Comparison of ENCODE assay signal across 17 cellular contexts in genomic region chr13:85816413-85816812, GRCh38. TPM values are rescaled to one million over a fixed set of nuclear protein-coding genes. Genes with fewer than 3 reads are reported as not detected.
DNase-seq lines count a peak whose midpoint lies in the region; ATAC-seq, FAIRE-seq and TF ChIP-seq lines count a peak whose summit lies in the region.
"Had no signal": no experiment of that assay in that cellular context is flagged by ENCODE, and none has a peak within 500 bp of the region (broad histone marks: within the 10 kb centered on the region; RNA-seq: fewer than 3 reads in every experiment).

No MANE protein-coding gene starts in this region.

- CTCF ChIA-PET in mammary epithelial cell (lab: Charles Lee; ENCODE audit: low non-redundant PET): no interaction called here

- H3K9me3 Mint-ChIP-seq in natural killer cell treated with Interleukin-12 subunit alpha and Interleukin-12 subunit beta and Interleukin-15 and Interleukin-18, amount 100 ng/mL, for 72 hours: no peaks in the 10 kb centered on the region

- intact Hi-C loops in mammary epithelial cell (cut with micrococcal nuclease): no loop called here

- dilution Hi-C loops in mammary epithelial cell (cut with HindIII; ENCODE audit: low sequenced_read_pairs): loop anchor here (25.0 kb wide), 1 partner anchor 929 kb away; no protein-coding TSS in a partner anchor

- no peaks in the 10 kb centered on the region for H3K79me2 ChIP-seq in mammary epithelial cell (ENCODE audit: insufficient read depth, low read length)

- no peaks in the 10 kb centered on the region for H3K36me3 ChIP-seq in mammary epithelial cell (ENCODE audit: insufficient read depth, low read length)
- H3K36me3 ChIP-seq: BLaER1 treated with 17β-estradiol and CSF1 and Interleukin-3, amounts not matched to agents 10 nM and 100 nM; heart left ventricle had no signal

- in situ Hi-C loops in mammary epithelial cell (cut with MboI; ENCODE audit: low sequenced_read_pairs in 2 of 2): loop anchor here in 1 of 2 donors (10.0 kb wide), 1 partner anchor 892 kb away; no protein-coding TSS in a partner anchor

- H3K9ac ChIP-seq in mammary epithelial cell (ENCODE audit: insufficient read depth, low read length): no peak overlapping the region
- H3K9ac ChIP-seq: BLaER1 treated with 17β-estradiol and CSF1 and Interleukin-3, amounts not matched to agents 10 nM and 100 nM had no signal

- no peak overlapping the region for H3K27ac ChIP-seq in 22Rv1
- no peak overlapping the region for H3K27ac ChIP-seq in mammary epithelial cell (ENCODE audit: insufficient read depth, low read depth, low read length)
- H3K27ac ChIP-seq: BLaER1 treated with 17β-estradiol and CSF1 and Interleukin-3, amounts not matched to agents 10 nM and 100 nM; heart left ventricle had no signal

- H4K20me1 ChIP-seq in mammary epithelial cell (ENCODE audit: insufficient read depth, low read length): no peaks in the 10 kb centered on the region
- H4K20me1 ChIP-seq: BLaER1 treated with 17β-estradiol and CSF1 and Interleukin-3, amounts not matched to agents 10 nM and 100 nM had no signal

- DNase-seq in D721Med (ENCODE audit: insufficient read length, low spot score) (no peak), NCI-H2227 treated with DMSO at 0.1 percent for 48 hours (lab: John Stamatoyannopoulos, UW) (peak; percentile 19), mammary epithelial cell (no peak)
- DNase-seq in natural killer cell treated with Interleukin-12 subunit alpha and Interleukin-12 subunit beta and Interleukin-15 and Interleukin-18, amount 100 ng/mL, for 72 hours (ENCODE audit: low spot score): no peak
- DNase-seq in activated CD8-positive, alpha-beta memory T cell treated with anti-CD3 and anti-CD28 coated beads, Interleukin-2, amount 50 U/mL, for 48 hours: no peak
- DNase-seq: caudate nucleus, GDM1, heart left ventricle, left cardiac atrium had no signal

- FAIRE-seq in D721Med (lab: Jason Lieb, UNC): no peak
- FAIRE-seq: GM19239 had no signal

- H3K27me3 ChIP-seq in mammary epithelial cell (ENCODE audit: insufficient read depth, low read length): no peaks in the 10 kb centered on the region
- H3K27me3 ChIP-seq: BLaER1 treated with 17β-estradiol and CSF1 and Interleukin-3, amounts not matched to agents 10 nM and 100 nM; heart left ventricle had no signal

- no peak overlapping the region for H3K4me3 ChIP-seq in mammary epithelial cell (replicated peaks in 1 of 3; ENCODE audit: insufficient read depth in 1 of 3, low read depth in 2 of 3, low read length in 3 of 3)
- H3K4me3 ChIP-seq: BLaER1 treated with 17β-estradiol and CSF1 and Interleukin-3, amounts not matched to agents 10 nM and 100 nM; heart left ventricle had no signal

- no peaks in the 10 kb centered on the region for H3K4me1 ChIP-seq in mammary epithelial cell (ENCODE audit: insufficient read depth, low read length)
- H3K4me1 ChIP-seq: BLaER1 treated with 17β-estradiol and CSF1 and Interleukin-3, amounts not matched to agents 10 nM and 100 nM; heart left ventricle had no signal

- ATAC-seq in GM19023 (IDR thresholded peaks at IDR 0.05; ENCODE audit: unreplicated experiment): no peak
- no peak for ATAC-seq in natural killer cell treated with Interleukin-12 subunit alpha and Interleukin-12 subunit beta and Interleukin-15 and Interleukin-18, amount 100 ng/mL, for 72 hours
- no peak for ATAC-seq in GM21526 (IDR thresholded peaks at IDR 0.05; ENCODE audit: low FRiP score, unreplicated experiment)
- ATAC-seq: activated CD4-positive, CD25-positive, alpha-beta regulatory T cell treated with anti-CD3 and anti-CD28 coated beads, Interleukin-2, amount 50 U/mL, for 24 hours; heart left ventricle; left cardiac atrium had no signal

- BruUV-seq in mammary epithelial cell (replicated peaks; lab: Mats Ljungman, UMichigan): no TSS peak

- H3K27ac Mint-ChIP-seq in natural killer cell treated with Interleukin-12 subunit alpha and Interleukin-12 subunit beta and Interleukin-15 and Interleukin-18, amount 100 ng/mL, for 72 hours: no peak overlapping the region
- H3K27ac Mint-ChIP-seq: activated naive CD8-positive, alpha-beta T cell had no signal

- no peak overlapping the region for H2AFZ ChIP-seq in mammary epithelial cell (ENCODE audit: low read depth, low read length)

- H3K27me3 Mint-ChIP-seq in natural killer cell treated with Interleukin-12 subunit alpha and Interleukin-12 subunit beta and Interleukin-15 and Interleukin-18, amount 100 ng/mL, for 72 hours: no peaks in the 10 kb centered on the region
- H3K27me3 Mint-ChIP-seq: activated naive CD8-positive, alpha-beta T cell had no signal

- no peaks in the 10 kb centered on the region for H3K9me3 ChIP-seq in mammary epithelial cell (replicated peaks; ENCODE audit: insufficient read depth, low read length)

- H3K36me3 Mint-ChIP-seq in natural killer cell treated with Interleukin-12 subunit alpha and Interleukin-12 subunit beta and Interleukin-15 and Interleukin-18, amount 100 ng/mL, for 72 hours: no peaks in the 10 kb centered on the region
- H3K36me3 Mint-ChIP-seq: activated naive CD8-positive, alpha-beta T cell had no signal

- H3K4me2 ChIP-seq in mammary epithelial cell (ENCODE audit: insufficient read depth, low read depth, low read length): no peak overlapping the region
- H3K4me2 ChIP-seq: BLaER1 treated with 17β-estradiol and CSF1 and Interleukin-3, amounts not matched to agents 10 nM and 100 nM had no signal

- H3K4me1 Mint-ChIP-seq in natural killer cell treated with Interleukin-12 subunit alpha and Interleukin-12 subunit beta and Interleukin-15 and Interleukin-18, amount 100 ng/mL, for 72 hours (ENCODE audit: low read depth in 2 of 2): no peaks in the 10 kb centered on the region

- TF ChIP-seq CTCF in 22Rv1 (IDR thresholded peaks at IDR 0.05) (peak; percentile 47), D721Med (IDR thresholded peaks at IDR 0.05; ENCODE audit: insufficient read depth, missing control alignments) (peak; percentile 20), mammary epithelial cell (conservative IDR thresholded peaks at IDR 0.05 in 1 of 2, IDR thresholded peaks at IDR 0.05 in 1 of 2; ENCODE audit: extremely low read depth in 1 of 2, insufficient read depth in 1 of 2, low read depth in 1 of 2, low read length in 2 of 2) (peak; percentile 20 to 24)

- no peak overlapping the region for H3K4me3 Mint-ChIP-seq in natural killer cell treated with Interleukin-12 subunit alpha and Interleukin-12 subunit beta and Interleukin-15 and Interleukin-18, amount 100 ng/mL, for 72 hours
- H3K4me3 Mint-ChIP-seq: activated naive CD8-positive, alpha-beta T cell had no signal

RNA-seq across cellular contexts. Expression of gene SLITRK6, which starts 17.2 kb away (rescaled TPM):
- 10 to 100 TPM in 1 of 2 donors, 1 to 10 TPM in 1; 7.2 to 20.3 TPM for total RNA-seq in mammary epithelial cell
- 10.8 TPM for polyA plus RNA-seq in mammary epithelial cell
- 13.6 TPM for polyA minus RNA-seq in mammary epithelial cell
- total RNA-seq in natural killer cell treated with Interleukin-12 subunit alpha and Interleukin-12 subunit beta and Interleukin-15 and Interleukin-18, amount 100 ng/mL, for 72 hours: not detected
- total RNA-seq: LHCN-M2 had no signal

Comparison
In these comparisons a context has a peak if more than half of its experiments do, and no peak if none do; other contexts are left out.
1. RNA of gene SLITRK6, which starts 17.2 kb away (total RNA-seq): 7.2 to 20.3 TPM in mammary epithelial cell; not detected in natural killer cell treated with Interleukin-12 subunit alpha and Interleukin-12 subunit beta and Interleukin-15 and Interleukin-18, amount 100 ng/mL, for 72 hours; every median in the first group is over 4 times any median in the second.
2. Peak in every context shown above with its lines, with median percentiles within 50 percentile points of each other: CTCF ChIP-seq.